15 cellular contexts compared by ENCODE assay signal in genomic region chr9:124873664-124874063, GRCh38. TPM values are rescaled to one million over a fixed set of nuclear protein-coding genes. Genes with fewer than 3 reads are reported as not detected.
DNase-seq lines count a peak whose midpoint lies in the region; ATAC-seq and TF ChIP-seq lines count a peak whose summit lies in the region.
"Had no signal": no experiment of that assay in that cellular context is flagged by ENCODE, and none has a peak within 500 bp of the region (broad histone marks: within the 10 kb centered on the region; RNA-seq: fewer than 3 reads in every experiment).

No MANE protein-coding gene starts in this region.

- H3K36me3 ChIP-seq in CD4-positive, alpha-beta memory T cell (ENCODE audit: insufficient read depth, low read length), result peaks cover 53% of the 10 kb centered on the region
- peaks cover 8 to 80% of the 10 kb centered on the region in 2 experiments; a peak in 2 of 3 replicates for H3K36me3 ChIP-seq in HEK293 (ENCODE audit: control insufficient read depth in 2 of 2, insufficient read depth in 1 of 2, low read length in 2 of 2)

- POLR2A ChIA-PET in CD4-positive, alpha-beta memory T cell (lab: Charles Lee; ENCODE audit: partially characterized antibody), result interaction anchor here (6.4 kb wide), 1 partner anchor 14 kb away, joined by 74 read pairs; the partner anchor contains the start of genes ARPC5L and RPL35
- POLR2A ChIA-PET in HEK293 (lab: Yijun Ruan, JAX), result interaction anchor here (1.8 to 2.4 kb wide), 2 partner anchors 11 to 368 kb away, joined by 5 to 8 read pairs; partner anchors contain the start of genes ARPC5L and HSPA5

- no peaks in the 10 kb centered on the region for H3K27me3 Mint-ChIP-seq in CD4-positive, alpha-beta memory T cell

- peaks cover 32 to 74% of the 10 kb centered on the region in 2 donors for H3K36me3 Mint-ChIP-seq in CD4-positive, alpha-beta memory T cell

- no peaks in the 10 kb centered on the region for H3K9me3 ChIP-seq in CD4-positive, alpha-beta memory T cell (ENCODE audit: control insufficient read depth in 1 of 2, low read length in 2 of 2)
- H3K9me3 ChIP-seq in HEK293 (ENCODE audit: control insufficient read depth, insufficient read depth, low read depth, low read length), result no peaks in the 10 kb centered on the region
- H3K9me3 ChIP-seq: suprapubic skin had no signal

- DNase-seq in CD4-positive, alpha-beta memory T cell, result peak in 1 of 5 donors; percentile 38
- DNase-seq in activated gamma-delta T cell treated with Interleukin-2 at 50 U/mL for 16 hours (peak; percentile 44), middle frontal gyrus (ENCODE audit: extremely low spot score, low spot score) (peak; percentile 18)
- DNase-seq in stimulated activated CD4-positive, alpha-beta T cell treated with anti-CD3 and anti-CD28 coated beads, Interleukin-1b, Interleukin-23, amount 100 ng/mL, for 48 hours, result no peak
- DNase-seq: COR-L47, midbrain, NCI-H524 had no signal

- H3K27ac Mint-ChIP-seq in CD4-positive, alpha-beta memory T cell, result peak overlapping the region in 3 of 7 donors; percentile 60 to 98 (median 81)

- peak overlapping the region; percentile 91 for H3K27ac ChIP-seq in CD4-positive, alpha-beta memory T cell (ENCODE audit: low read depth, low read length)
- no peak overlapping the region for H3K27ac ChIP-seq in HEK293 (ENCODE audit: extremely low read depth, low read depth, low read length)
- H3K27ac ChIP-seq: suprapubic skin had no signal

- CTCF ChIA-PET in CD4-positive, alpha-beta memory T cell (lab: Charles Lee; ENCODE audit: partially characterized antibody), result interaction anchor here (1.4 to 7.9 kb wide), 3 partner anchors 12 to 102 kb away, joined by 3 to 56 read pairs (median 21); partner anchors contain the start of genes ARPC5L, RPL35 and WDR38
- CTCF ChIA-PET in HEK293 (lab: Yijun Ruan, JAX), result interaction anchor here (0.9 to 2.2 kb wide), 2 partner anchors 21 to 102 kb away, joined by 3 to 10 read pairs; partner anchors contain the start of gene WDR38

- intact Hi-C loops in CD4-positive, alpha-beta memory T cell (cut with micrococcal nuclease), result no loop called here

- no peak for TF ChIP-seq CTCF in HEK293 (tag by site-specific recombination; IDR thresholded peaks at IDR 0.05)

- peaks cover 50% of the 10 kb centered on the region for H3K4me1 ChIP-seq in CD4-positive, alpha-beta memory T cell (ENCODE audit: insufficient read depth, low read length)
- H3K4me1 ChIP-seq in HEK293 (ENCODE audit: control insufficient read depth, insufficient read depth, low read length), result no peaks in the 10 kb centered on the region

- no peak for ATAC-seq in HG03521 (IDR thresholded peaks at IDR 0.05; ENCODE audit: unreplicated experiment)
- no peak for ATAC-seq in activated CD4-positive, CD25-positive, alpha-beta regulatory T cell treated with anti-CD3 and anti-CD28 coated beads, Interleukin-2, amount 50 U/mL, for 24 hours

- no peak overlapping the region for H3K4me3 ChIP-seq in CD4-positive, alpha-beta memory T cell (ENCODE audit: low read length in 2 of 2)
- H3K4me3 ChIP-seq in HEK293 (ENCODE audit: low read depth, low read length), result no peak overlapping the region
- H3K4me3 ChIP-seq: suprapubic skin had no signal

- H3K27me3 ChIP-seq in CD4-positive, alpha-beta memory T cell (ENCODE audit: insufficient read depth, low read length), result no peaks in the 10 kb centered on the region
- H3K27me3 ChIP-seq: suprapubic skin had no signal

- H3K4me3 Mint-ChIP-seq in CD4-positive, alpha-beta memory T cell, result peak overlapping the region in 2 of 8 donors; percentile 41 to 55

- H3K4me1 Mint-ChIP-seq in CD4-positive, alpha-beta memory T cell, result peaks cover 30 to 59% (median 48%) of the 10 kb centered on the region in 4 donors

- no peaks in the 10 kb centered on the region for H3K9me3 Mint-ChIP-seq in CD4-positive, alpha-beta memory T cell
- H3K9me3 Mint-ChIP-seq: activated T-helper 1 cell treated with anti-CD3 and anti-CD28 coated beads, Interleukin-12 subunit alpha, Interleukin-12 subunit beta, Interleukin-2, Interleukin-4 antibody, amounts not matched to agents 30 ng/mL and 10 ng/mL and 1 ng/mL, durations not matched to agents 14 hours and 24 hours and 36 hours had no signal

TF ChIP-seq in HEK293, 187 proteins besides CTCF, POLR2A, EP300 and RAD21 (continues in another document):
- TF ChIP-seq ZNF394 (tag by site-specific recombination; IDR thresholded peaks at IDR 0.05; ENCODE audit: borderline replicate concordance), result no peak
- TF ChIP-seq PRDM2 (tag by site-specific recombination; IDR thresholded peaks at IDR 0.05; ENCODE audit: borderline replicate concordance), result no peak
- TF ChIP-seq ZNF341 (tag by site-specific recombination; IDR thresholded peaks at IDR 0.05; ENCODE audit: low read depth), result no peak
- TF ChIP-seq ZNF600 (tag by site-specific recombination; IDR thresholded peaks at IDR 0.05), result peak; percentile 52; the same call in 1 of the 2 replicates
- TF ChIP-seq ZNF391 (tag by site-specific recombination; IDR thresholded peaks at IDR 0.05; ENCODE audit: borderline replicate concordance, low read depth), result no peak
- TF ChIP-seq ZNF510 (tag by site-specific recombination; IDR thresholded peaks at IDR 0.05; ENCODE audit: insufficient replicate concordance), result no peak
- TF ChIP-seq, protein P1, sequence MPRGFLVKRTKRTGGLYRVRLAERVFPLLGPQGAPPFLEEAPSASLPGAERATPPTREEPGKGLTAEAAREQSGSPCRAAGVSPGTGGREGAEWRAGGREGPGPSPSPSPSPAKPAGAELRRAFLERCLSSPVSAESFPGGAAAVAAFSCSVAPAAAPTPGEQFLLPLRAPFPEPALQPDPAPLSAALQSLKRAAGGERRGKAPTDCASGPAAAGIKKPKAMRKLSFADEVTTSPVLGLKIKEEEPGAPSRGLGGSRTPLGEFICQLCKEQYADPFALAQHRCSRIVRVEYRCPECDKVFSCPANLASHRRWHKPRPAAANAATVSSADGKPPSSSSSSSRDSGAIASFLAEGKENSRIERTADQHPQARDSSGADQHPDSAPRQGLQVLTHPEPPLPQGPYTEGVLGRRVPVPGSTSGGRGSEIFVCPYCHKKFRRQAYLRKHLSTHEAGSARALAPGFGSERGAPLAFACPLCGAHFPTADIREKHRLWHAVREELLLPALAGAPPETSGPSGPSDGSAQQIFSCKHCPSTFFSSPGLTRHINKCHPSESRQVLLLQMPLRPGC (tag by site-specific recombination; IDR thresholded peaks at IDR 0.05), result no peak
- TF ChIP-seq ZNF704 (tag by site-specific recombination; IDR thresholded peaks at IDR 0.05), result no peak
- no peak for TF ChIP-seq ZSCAN30 (tag by site-specific recombination; IDR thresholded peaks at IDR 0.05)
- no peak for TF ChIP-seq SETDB1 (IDR thresholded peaks at IDR 0.05; ENCODE audit: insufficient read length, low read length)
- no peak for TF ChIP-seq ZNF473 (tag by site-specific recombination; IDR thresholded peaks at IDR 0.05)
- TF ChIP-seq ZNF175 (tag by site-specific recombination; IDR thresholded peaks at IDR 0.05), result no peak

RNA-seq across cellular contexts. Expression of gene ARPC5L, which starts 11.7 kb away (rescaled TPM):
- 10 to 100 TPM; 26.8 to 31.4 TPM for total RNA-seq in CD4-positive, alpha-beta memory T cell
- 10 to 100 TPM; 60.8 to 66.0 TPM for polyA plus RNA-seq in CD4-positive, alpha-beta memory T cell

RNA-seq across cellular contexts. Expression of gene RPL35, which starts 11.9 kb away (rescaled TPM):
- 1,000 to 10,000 TPM; 1,702 to 1,766 TPM for total RNA-seq in CD4-positive, alpha-beta memory T cell
- 1,000 to 10,000 TPM; 1,440 to 2,014 TPM for polyA plus RNA-seq in CD4-positive, alpha-beta memory T cell

RNA-seq across cellular contexts. Expression of gene WDR38, which starts 20.4 kb away (rescaled TPM):
- total RNA-seq in CD4-positive, alpha-beta memory T cell, result not detected
- not detected for polyA plus RNA-seq in CD4-positive, alpha-beta memory T cell
- total RNA-seq: activated T-helper 1 cell treated with anti-CD3 and anti-CD28 coated beads, Interleukin-12 subunit alpha, Interleukin-12 subunit beta, Interleukin-2, Interleukin-4 antibody, amounts not matched to agents 30 ng/mL and 10 ng/mL and 1 ng/mL, durations not matched to agents 14 hours and 24 hours and 36 hours; fibroblast of lung; HT1080; pulmonary artery endothelial cell; suprapubic skin had no signal
- polyA plus RNA-seq: fibroblast of lung had no signal
